ENCODE assay signal across 8 cellular contexts in the genomic region with DNA sequence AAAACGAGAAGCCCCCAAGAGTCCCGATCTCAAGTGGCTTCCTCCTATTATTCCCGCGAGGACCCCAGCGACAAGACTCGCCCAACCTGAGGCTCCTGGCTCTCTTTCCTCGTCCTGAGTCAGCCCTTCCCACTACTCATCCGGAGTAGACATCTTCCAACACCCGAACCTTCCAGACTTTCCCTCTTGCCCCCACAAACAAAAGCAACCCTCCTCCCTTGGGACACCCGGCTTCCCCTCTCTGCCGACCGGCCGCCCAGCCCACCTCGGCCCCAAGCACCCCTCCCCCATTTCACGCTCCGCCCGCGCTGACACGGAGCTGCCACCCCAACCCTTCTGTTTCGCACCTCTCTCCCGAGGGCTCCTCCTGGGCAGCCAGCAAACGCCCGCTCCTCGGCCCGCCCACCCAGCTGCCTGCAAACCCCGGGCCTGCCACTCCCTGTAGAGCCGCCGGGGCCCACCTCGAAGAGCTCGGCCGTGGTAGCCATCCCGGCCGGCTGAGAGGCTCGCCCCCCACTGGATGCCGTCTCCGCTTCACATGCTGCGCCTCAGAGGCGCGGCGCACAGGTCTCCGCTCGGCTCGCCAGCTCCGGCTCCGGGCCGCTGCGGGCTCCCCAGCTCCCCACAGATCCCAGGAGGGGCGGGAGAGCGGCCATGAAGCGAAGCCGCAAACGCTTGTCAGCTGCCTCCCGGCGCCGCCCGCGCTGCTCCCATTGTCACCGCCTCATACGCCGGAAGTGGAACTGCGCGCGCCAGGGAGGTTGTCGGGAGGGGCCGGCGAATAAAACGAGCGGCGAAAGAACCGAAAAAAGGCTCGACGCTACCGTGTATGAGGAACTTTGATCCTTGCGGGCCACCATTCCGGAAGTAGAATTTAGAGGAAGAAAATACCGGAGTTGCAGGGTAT. TPM values are rescaled to one million over a fixed set of nuclear protein-coding genes. Genes with fewer than 3 reads are reported as not detected.
DNase-seq lines count a peak whose midpoint lies in the region; ATAC-seq and TF ChIP-seq lines count a peak whose summit lies in the region.

AP5M1 (plus strand) TSS at position 811 of the 907 bp plus-strand sequence. CDS start 344 bp downstream, outside the sequence.
A gene with protein sequence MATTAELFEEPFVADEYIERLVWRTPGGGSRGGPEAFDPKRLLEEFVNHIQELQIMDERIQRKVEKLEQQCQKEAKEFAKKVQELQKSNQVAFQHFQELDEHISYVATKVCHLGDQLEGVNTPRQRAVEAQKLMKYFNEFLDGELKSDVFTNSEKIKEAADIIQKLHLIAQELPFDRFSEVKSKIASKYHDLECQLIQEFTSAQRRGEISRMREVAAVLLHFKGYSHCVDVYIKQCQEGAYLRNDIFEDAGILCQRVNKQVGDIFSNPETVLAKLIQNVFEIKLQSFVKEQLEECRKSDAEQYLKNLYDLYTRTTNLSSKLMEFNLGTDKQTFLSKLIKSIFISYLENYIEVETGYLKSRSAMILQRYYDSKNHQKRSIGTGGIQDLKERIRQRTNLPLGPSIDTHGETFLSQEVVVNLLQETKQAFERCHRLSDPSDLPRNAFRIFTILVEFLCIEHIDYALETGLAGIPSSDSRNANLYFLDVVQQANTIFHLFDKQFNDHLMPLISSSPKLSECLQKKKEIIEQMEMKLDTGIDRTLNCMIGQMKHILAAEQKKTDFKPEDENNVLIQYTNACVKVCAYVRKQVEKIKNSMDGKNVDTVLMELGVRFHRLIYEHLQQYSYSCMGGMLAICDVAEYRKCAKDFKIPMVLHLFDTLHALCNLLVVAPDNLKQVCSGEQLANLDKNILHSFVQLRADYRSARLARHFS (minus strand): TSS at position 745 of the 907 bp plus-strand sequence. CDS start 257 bp downstream, at position 488.

- no peaks in the 10 kb centered on the region for H3K27me3 ChIP-seq in layer of hippocampus (ENCODE audit: control insufficient read depth, insufficient read depth, low read length)

- CTCF ChIA-PET in activated CD4-positive, alpha-beta T cell treated with anti-CD3 and anti-CD28 coated beads, Interleukin-2, amount 10 ng/mL, durations not matched to agents 7 days and 5 days (lab: Charles Lee) = interaction anchor here (0.6 to 3.5 kb wide), 7 partner anchors 10 to 771 kb away, joined by 3 to 12 read pairs (median 4); no protein-coding TSS in a partner anchor

- H3K27ac Mint-ChIP-seq in activated CD4-positive, alpha-beta T cell treated with anti-CD3 and anti-CD28 coated beads, Interleukin-2, amount 10 ng/mL, durations not matched to agents 7 days and 5 days = peak within 1 kb of the TSS; percentile 100

- H3K27ac ChIP-seq in coronary artery (peak within 1 kb of the TSS; percentile 95 to 98), layer of hippocampus (ENCODE audit: low read depth, low read length) (peak within 1 kb of the TSS; percentile 85)

- peak within 1 kb of the TSS; percentile 95 for H3K4me3 Mint-ChIP-seq in activated CD4-positive, alpha-beta T cell treated with anti-CD3 and anti-CD28 coated beads, Interleukin-2, amount 10 ng/mL, durations not matched to agents 7 days and 5 days

- peaks cover 17% of the 10 kb centered on the region for H3K36me3 Mint-ChIP-seq in activated CD4-positive, alpha-beta T cell treated with anti-CD3 and anti-CD28 coated beads, Interleukin-2, amount 10 ng/mL, durations not matched to agents 7 days and 5 days (ENCODE audit: low read depth)

- POLR2A ChIA-PET in activated CD4-positive, alpha-beta T cell treated with anti-CD3 and anti-CD28 coated beads, Interleukin-2, amount 10 ng/mL, durations not matched to agents 7 days and 5 days (lab: Charles Lee) = interaction anchor here (0.5 to 0.6 kb wide), 3 partner anchors 14 to 1922 kb away, joined by 3 read pairs; no protein-coding TSS in a partner anchor

- ATAC-seq in GM19328 (IDR thresholded peaks at IDR 0.05; ENCODE audit: unreplicated experiment) (peak; percentile 89), HG03520 (IDR thresholded peaks at IDR 0.05; ENCODE audit: unreplicated experiment) (peak; percentile 74)

- peak; percentile 63 to 91 (median 86) for DNase-seq in C1 segment of cervical spinal cord (lab: John Stamatoyannopoulos, UW)
- peak; percentile 99 for DNase-seq in NCI-H69 (lab: John Stamatoyannopoulos, UW)
- peak; percentile 95 for DNase-seq in activated CD4-positive, alpha-beta T cell treated with anti-CD3 and anti-CD28 coated beads, Interleukin-2, amount 10 ng/mL, durations not matched to agents 7 days and 5 days
- peak; percentile 92 for DNase-seq in coronary artery (ENCODE audit: low spot score)
- DNase-seq in stimulated activated CD4-positive, alpha-beta T cell treated with anti-CD3 and anti-CD28 coated beads, Interleukin-1b, Interleukin-23, amount 100 ng/mL, for 4 hours (ENCODE audit: low read depth in 2 of 2) = peak; percentile 78 to 82

- H3K27me3 Mint-ChIP-seq in activated CD4-positive, alpha-beta T cell treated with anti-CD3 and anti-CD28 coated beads, Interleukin-2, amount 10 ng/mL, durations not matched to agents 7 days and 5 days = no peaks in the 10 kb centered on the region

- no peak for TF ChIP-seq CTCF in coronary artery (IDR thresholded peaks at IDR 0.05)

- peak within 1 kb of the TSS; percentile 86 for H3K4me3 ChIP-seq in coronary artery

- peaks cover 58% of the 10 kb centered on the region for H3K4me1 Mint-ChIP-seq in activated CD4-positive, alpha-beta T cell treated with anti-CD3 and anti-CD28 coated beads, Interleukin-2, amount 10 ng/mL, durations not matched to agents 7 days and 5 days

- H3K9me3 Mint-ChIP-seq in activated CD4-positive, alpha-beta T cell treated with anti-CD3 and anti-CD28 coated beads, Interleukin-2, amount 10 ng/mL, durations not matched to agents 7 days and 5 days = no peaks in the 10 kb centered on the region

RNA-seq across cellular contexts. Expression of gene AP5M1, which starts in this region (rescaled TPM):
- 10 to 100 TPM; 47.9 to 64.3 TPM for total RNA-seq in activated CD4-positive, alpha-beta T cell treated with anti-CD3 and anti-CD28 coated beads, Interleukin-2, amount 10 ng/mL, durations not matched to agents 7 days and 5 days

RNA-seq across cellular contexts. Expression of the second gene that starts in this region (rescaled TPM):
- total RNA-seq in activated CD4-positive, alpha-beta T cell treated with anti-CD3 and anti-CD28 coated beads, Interleukin-2, amount 10 ng/mL, durations not matched to agents 7 days and 5 days = 10 to 100 TPM; 59.9 to 66.5 TPM

Comparison
In these comparisons a context has a peak if more than half of its experiments do, and no peak if none do; other contexts are left out.
1. Peak in every context shown above with its lines: DNase-seq, ATAC-seq, H3K4me3 ChIP-seq and H3K27ac ChIP-seq.